Comparison of ENCODE assay signal across 1 cellular context in genomic region chr19:55641376-55642152, GRCh38.
TF ChIP-seq lines count a peak whose summit lies in the region.

No MANE protein-coding gene starts in this region.

TF ChIP-seq in SK-N-SH treated with all-trans-retinoic acid at 6 μM for 48 hours, 23 proteins besides CTCF, POLR2A, EP300 and RAD21 (continued from another document):
- TF ChIP-seq TSHZ2 (CRISPR knock-in tag; IDR thresholded peaks at IDR 0.05) (no peak), GLIS3 (CRISPR knock-in tag; IDR thresholded peaks at IDR 0.05) (no peak), ZNF8 (CRISPR knock-in tag; IDR thresholded peaks at IDR 0.05) (no peak)
